Comparison of ENCODE assay signal across 11 cellular contexts in the genomic region with DNA sequence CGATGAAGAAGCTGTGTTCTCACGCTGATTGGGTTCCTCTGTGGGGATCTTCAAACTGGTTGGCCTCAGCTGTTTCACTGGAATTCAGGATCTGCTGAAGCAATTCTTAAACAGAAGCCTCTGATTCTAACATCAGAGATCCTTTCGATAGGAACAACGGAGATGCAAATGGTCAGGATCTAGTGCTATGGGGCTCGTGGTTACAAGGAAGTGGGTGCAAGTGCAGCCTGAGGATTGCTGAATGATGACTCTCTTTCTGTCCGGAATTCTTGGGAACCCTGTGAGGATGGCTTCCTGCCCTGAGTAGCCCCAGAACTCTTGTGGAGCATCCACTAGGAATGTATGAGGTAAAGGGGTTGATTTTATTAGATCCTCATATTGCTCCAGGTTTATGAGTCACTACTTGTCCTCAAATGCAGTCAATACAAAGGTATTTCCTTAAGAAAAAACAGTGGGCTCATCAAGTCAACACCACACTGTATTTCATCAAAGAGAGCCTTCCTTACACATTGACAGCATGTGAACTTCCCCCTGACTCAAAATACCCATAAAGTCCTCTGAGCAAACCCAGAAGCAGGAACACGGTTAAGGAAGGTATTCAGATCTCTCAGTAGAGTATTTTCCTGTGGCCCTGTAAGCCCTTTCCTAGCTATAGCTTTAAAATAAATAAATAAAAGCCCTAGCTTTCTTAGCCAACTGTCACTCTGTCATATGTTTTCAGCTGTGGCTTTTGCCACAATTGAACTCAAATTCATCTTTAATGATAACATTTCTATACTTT. TPM values are rescaled to one million over a fixed set of nuclear protein-coding genes. Genes with fewer than 3 reads are reported as not detected.
DNase-seq lines count a peak whose midpoint lies in the region; ATAC-seq, FAIRE-seq and TF ChIP-seq lines count a peak whose summit lies in the region.
"Not testable (repeated sequence)": the region's sequence is repeated elsewhere in the genome, so short reads cannot be mapped to it uniquely, and the experiment has no call there.
"Had no signal": no experiment of that assay in that cellular context is flagged by ENCODE, and none has a peak within 500 bp of the region (broad histone marks: within the 10 kb centered on the region; RNA-seq: fewer than 3 reads in every experiment).

No MANE protein-coding gene starts in this region.

- not testable (repeated sequence) for H3K36me3 ChIP-seq in bronchial epithelial cell (ENCODE audit: control insufficient read depth, insufficient read depth, low read length)

- H3K4me1 Mint-ChIP-seq in nephron, result peaks cover 10% of the 10 kb centered on the region

- H3K4me3 Mint-ChIP-seq in nephron, result not testable (repeated sequence)

- H3K4me1 ChIP-seq in A549, result not testable (repeated sequence)

- WGBS in A549 (ENCODE audit: missing lambda C conversion rate), result 35% methylated on average over 4 of the region's 7 CpGs

- not testable (repeated sequence) for H3K9me3 Mint-ChIP-seq in nephron

- not testable (repeated sequence) for H3K27me3 ChIP-seq in bronchial epithelial cell (ENCODE audit: control insufficient read depth, insufficient read depth, low read length)

- POLR2A ChIA-PET in A549 (lab: Yijun Ruan, JAX), result not testable (repeated sequence)

- CTCF ChIA-PET in A549 (lab: Yijun Ruan, JAX), result not testable (repeated sequence)

- H3K27me3 Mint-ChIP-seq in nephron (ENCODE audit: low read depth), result not testable (repeated sequence)

- TF ChIP-seq EP300 in A549 (IDR thresholded peaks at IDR 0.05), result not testable (repeated sequence)

- H3K27ac ChIP-seq in A549, result not testable (repeated sequence)

- TF ChIP-seq POLR2A in A549 (IDR thresholded peaks at IDR 0.05; ENCODE audit: low read length); H54 (IDR thresholded peaks at IDR 0.05; ENCODE audit: low read depth, low read length): not testable (repeated sequence)

- ATAC-seq in A549, result not testable (repeated sequence)

- peak overlapping the region in 2 of 3 experiments; percentile 11 to 85 for H3K27ac Mint-ChIP-seq in nephron

- H3K9me3 ChIP-seq in A549, result not testable (repeated sequence)

- TF ChIP-seq RAD21 in A549 (conservative IDR thresholded peaks at IDR 0.05 in 1 of 2, IDR thresholded peaks at IDR 0.05 in 1 of 2), result not testable (repeated sequence)

- H3K4me3 ChIP-seq in A549; bronchial epithelial cell (ENCODE audit: low read depth, low read length); fibroblast of pulmonary artery (replicated peaks; ENCODE audit: low read depth, low read length): not testable (repeated sequence)

- not testable (repeated sequence) for TF ChIP-seq CTCF in A549 (IDR thresholded peaks at IDR 0.05); bronchial epithelial cell (IDR thresholded peaks at IDR 0.05; ENCODE audit: insufficient read depth, low read length, severe bottlenecking); fibroblast of pulmonary artery (IDR thresholded peaks at IDR 0.05; ENCODE audit: low read length, missing control alignments); nephron (IDR thresholded peaks at IDR 0.05; ENCODE audit: unreplicated experiment in 3 of 3)

- not testable (repeated sequence) for H3K4me2 ChIP-seq in A549

- FAIRE-seq in A549 (lab: Jason Lieb, UNC) (peak; percentile 68), H54 (lab: Jason Lieb, UNC) (peak; percentile 96)
- not testable (repeated sequence) for FAIRE-seq in bronchial epithelial cell (lab: Jason Lieb, UNC)

- not testable (repeated sequence) for H3K36me3 Mint-ChIP-seq in nephron (ENCODE audit: low read depth)

- not testable (repeated sequence) for DNase-seq in A549 (ENCODE audit: low read depth in 1 of 2, low spot score in 1 of 2); H54 (ENCODE audit: insufficient read length, low spot score)
- DNase-seq in Daoy (ENCODE audit: low read depth) (peak; percentile 9), M059J (ENCODE audit: low read depth) (peak; percentile 74), amniotic epithelial cell (ENCODE audit: low read depth) (peak; percentile 53), bronchial epithelial cell (ENCODE audit: low read depth) (peak; percentile 46), fibroblast of pulmonary artery (ENCODE audit: low read depth) (peak; percentile 20)

RNA-seq across cellular contexts. Expression of a gene that starts 25.9 kb away (rescaled TPM):
- 0.03 and 0.04 TPM in 2 replicates for polyA plus RNA-seq in A549 (2011; rRNA removed)
- under 0.01 and 0.01 TPM in 2 replicates for polyA plus RNA-seq in A549 (2012; cell fraction: cytosol; rRNA removed)
- 0.01 TPM in 2 replicates for polyA plus RNA-seq in A549 (2012; cell fraction: nucleus; rRNA removed)
- not detected in 3 replicates for polyA plus RNA-seq in A549 (2017; fragmentation: RNase III; extraction: RNeasy Plus Mini Kit Qiagen cat#74134 plus additional on column Dnase treatment)
- polyA minus RNA-seq in A549 (2011; rRNA and poly(A)+ RNA removed), result 0.08 TPM in 1 of 2 replicates, not detected in the other
- total RNA-seq in Daoy (2014; rRNA removed; shearing (Covaris generic)), result not detected in 2 replicates
- total RNA-seq in M059J (2014; rRNA removed; shearing (Covaris generic)), result 0.22 and 1.0 TPM in 2 replicates
- total RNA-seq in bronchial epithelial cell, result 0.26 and 0.38 TPM in 2 replicates
- total RNA-seq: HepG2, SJCRH30 had no signal
- polyA plus RNA-seq: HepG2 had no signal

RNA-seq across cellular contexts. Expression of a gene that starts 43.4 kb away (rescaled TPM):
- polyA plus RNA-seq in A549 (2011; rRNA removed) (not detected in 2 replicates), A549 (2017; fragmentation: RNase III; extraction: RNeasy Plus Mini Kit Qiagen cat#74134 plus additional on column Dnase treatment) (not detected in 3 replicates)
- not detected in 2 replicates for polyA plus RNA-seq in A549 (2012; cell fraction: cytosol; rRNA removed)
- not detected in 2 replicates for polyA plus RNA-seq in A549 (2012; cell fraction: nucleus; rRNA removed)
- not detected in 2 replicates for polyA minus RNA-seq in A549 (2011; rRNA and poly(A)+ RNA removed)
- total RNA-seq in Daoy (2014; rRNA removed; shearing (Covaris generic)), result not detected in 2 replicates
- total RNA-seq in M059J (2014; rRNA removed; shearing (Covaris generic)), result not detected in 2 replicates
- total RNA-seq in bronchial epithelial cell, result not detected in 2 replicates
- total RNA-seq: HepG2, SJCRH30 had no signal
- polyA plus RNA-seq: CD14-positive monocyte, HepG2 had no signal
